Comparison of ENCODE assay signal across 8 cellular contexts in genomic region chr7:56105508-56105907, GRCh38. TPM values are rescaled to one million over a fixed set of nuclear protein-coding genes. Genes with fewer than 3 reads are reported as not detected.
DNase-seq lines count a peak whose midpoint lies in the region; ATAC-seq and TF ChIP-seq lines count a peak whose summit lies in the region.

No MANE protein-coding gene starts in this region.

- peak overlapping the region in 1 of 2 donors; percentile 93 for H3K27ac ChIP-seq in ovary

- peak overlapping the region; percentile 90 for H3K4me3 Mint-ChIP-seq in activated CD4-positive, alpha-beta T cell treated with anti-CD3 and anti-CD28 coated beads for 36 hours
- H3K4me3 Mint-ChIP-seq in activated CD4-positive, alpha-beta T cell treated with anti-CD3 and anti-CD28 coated beads, Interleukin-2, amount 10 ng/mL, durations not matched to agents 24 days and 14 days, result peak overlapping the region; percentile 95

- TF ChIP-seq POLR2A in ovary (IDR thresholded peaks at IDR 0.05), result no peak

- CTCF ChIA-PET in activated CD4-positive, alpha-beta T cell treated with anti-CD3 and anti-CD28 coated beads for 36 hours (lab: Charles Lee), result interaction anchor here (1.0 to 1.5 kb wide), 4 partner anchors 31 to 140 kb away, joined by 3 to 6 read pairs (median 4); partner anchors contain the start of gene SUMF2

- peak; percentile 56 for DNase-seq in activated CD4-positive, alpha-beta T cell treated with anti-CD3 and anti-CD28 coated beads for 36 hours
- no peak for DNase-seq in activated CD4-positive, alpha-beta T cell treated with anti-CD3 and anti-CD28 coated beads for 1 hour
- DNase-seq in LHCN-M2 (ENCODE audit: low read depth) (peak; percentile 74), fibroblast of mammary gland (ENCODE audit: low read depth) (peak; percentile 93), ovary (no peak), NCI-H187 treated with DMSO at 0.1 percent for 48 hours (lab: John Stamatoyannopoulos, UW) (no peak), occipital lobe (lab: John Stamatoyannopoulos, UW) (no peak)
- peak; percentile 74 for DNase-seq in activated CD4-positive, alpha-beta T cell treated with anti-CD3 and anti-CD28 coated beads, Interleukin-2, amount 10 ng/mL, durations not matched to agents 24 days and 14 days

- TF ChIP-seq CTCF in fibroblast of mammary gland (conservative IDR thresholded peaks at IDR 0.05; ENCODE audit: control insufficient read depth, insufficient read depth, low read depth, low read length), result no peak
- TF ChIP-seq CTCF in ovary (IDR thresholded peaks at IDR 0.05), result no peak

- no peaks in the 10 kb centered on the region for H3K27me3 ChIP-seq in ovary

- no peaks in the 10 kb centered on the region for H3K27me3 Mint-ChIP-seq in activated CD4-positive, alpha-beta T cell treated with anti-CD3 and anti-CD28 coated beads for 36 hours
- no peaks in the 10 kb centered on the region for H3K27me3 Mint-ChIP-seq in activated CD4-positive, alpha-beta T cell treated with anti-CD3 and anti-CD28 coated beads, Interleukin-2, amount 10 ng/mL, durations not matched to agents 24 days and 14 days

- no peaks in the 10 kb centered on the region for H3K36me3 ChIP-seq in ovary

- WGBS in ovary, 3 donors, result 13 to 19% (median 18%) methylated on average over 6 of the region's 6 CpGs

- peak overlapping the region; percentile 86 for H3K4me3 ChIP-seq in fibroblast of mammary gland (ENCODE audit: control insufficient read depth, low read depth, low read length)
- peak overlapping the region; percentile 91 for H3K4me3 ChIP-seq in ovary

- ATAC-seq in activated CD4-positive, alpha-beta T cell treated with anti-CD3 and anti-CD28 coated beads for 36 hours, result peak; percentile 35

- H3K36me3 Mint-ChIP-seq in activated CD4-positive, alpha-beta T cell treated with anti-CD3 and anti-CD28 coated beads for 36 hours (ENCODE audit: low read depth), result peaks cover 50% of the 10 kb centered on the region
- H3K36me3 Mint-ChIP-seq in activated CD4-positive, alpha-beta T cell treated with anti-CD3 and anti-CD28 coated beads, Interleukin-2, amount 10 ng/mL, durations not matched to agents 24 days and 14 days (ENCODE audit: low read depth), result peaks cover 54% of the 10 kb centered on the region

- peaks cover 4% of the 10 kb centered on the region for H3K9me3 Mint-ChIP-seq in activated CD4-positive, alpha-beta T cell treated with anti-CD3 and anti-CD28 coated beads for 36 hours (ENCODE audit: low read depth)
- H3K9me3 Mint-ChIP-seq in activated CD4-positive, alpha-beta T cell treated with anti-CD3 and anti-CD28 coated beads, Interleukin-2, amount 10 ng/mL, durations not matched to agents 24 days and 14 days, result peaks cover 11% of the 10 kb centered on the region

- peak overlapping the region; percentile 99 for H3K27ac Mint-ChIP-seq in activated CD4-positive, alpha-beta T cell treated with anti-CD3 and anti-CD28 coated beads for 36 hours
- H3K27ac Mint-ChIP-seq in activated CD4-positive, alpha-beta T cell treated with anti-CD3 and anti-CD28 coated beads, Interleukin-2, amount 10 ng/mL, durations not matched to agents 24 days and 14 days, result peak overlapping the region; percentile 98

- POLR2A ChIA-PET in activated CD4-positive, alpha-beta T cell treated with anti-CD3 and anti-CD28 coated beads for 36 hours (lab: Charles Lee), result interaction anchor here (0.6 to 0.9 kb wide), 3 partner anchors 11 to 572 kb away, joined by 3 read pairs; partner anchors contain the start of gene PSPH

- H3K4me1 ChIP-seq in ovary (ENCODE audit: insufficient read depth), result peaks cover 5% of the 10 kb centered on the region

- TF ChIP-seq EP300 in ovary (IDR thresholded peaks at IDR 0.05), result no peak

- H3K9me3 ChIP-seq in ovary, result no peaks in the 10 kb centered on the region

- intact Hi-C loops in activated CD4-positive, alpha-beta T cell treated with anti-CD3 and anti-CD28 coated beads for 36 hours (cut with DNase I, micrococcal nuclease), result loop anchor here in 1 of 2 experiments (5.0 kb wide), 2 partner anchors 153 to 218 kb away; partner anchors contain the start of genes MRPS17 and ZNF713
- intact Hi-C loops in activated CD4-positive, alpha-beta T cell treated with anti-CD3 and anti-CD28 coated beads, Interleukin-2, amount 10 ng/mL, durations not matched to agents 24 days and 14 days (cut with micrococcal nuclease), result loop anchor here (5.0 kb wide), 2 partner anchors 153 to 533 kb away; partner anchors contain the start of genes MRPS17 and VOPP1
- intact Hi-C loops in ovary (cut with DNase I), result no loop called here

- peaks cover 34% of the 10 kb centered on the region for H3K4me1 Mint-ChIP-seq in activated CD4-positive, alpha-beta T cell treated with anti-CD3 and anti-CD28 coated beads for 36 hours
- peaks cover 22% of the 10 kb centered on the region for H3K4me1 Mint-ChIP-seq in activated CD4-positive, alpha-beta T cell treated with anti-CD3 and anti-CD28 coated beads, Interleukin-2, amount 10 ng/mL, durations not matched to agents 24 days and 14 days

RNA-seq across cellular contexts. Expression of gene CHCHD2, which starts 0.8 kb away (rescaled TPM):
- total RNA-seq in activated CD4-positive, alpha-beta T cell treated with anti-CD3 and anti-CD28 coated beads for 36 hours, result 100 to 1,000 TPM; 537 to 693 TPM
- total RNA-seq in LHCN-M2 (2014; rRNA removed) (641 and 683 TPM in 2 replicates), ovary (100 to 1,000 TPM; 241 to 389 (median 282) TPM), occipital lobe (158 TPM)
- 700 TPM for polyA plus RNA-seq in LHCN-M2 (2012)
- total RNA-seq in activated CD4-positive, alpha-beta T cell treated with anti-CD3 and anti-CD28 coated beads, Interleukin-2, amount 10 ng/mL, durations not matched to agents 24 days and 14 days, result 627 and 634 TPM in 2 replicates
- polyA plus RNA-seq in ovary, result 100 to 1,000 TPM; 323 to 409 TPM

RNA-seq across cellular contexts. Expression of gene NUPR2, which starts 10.7 kb away (rescaled TPM):
- total RNA-seq in activated CD4-positive, alpha-beta T cell treated with anti-CD3 and anti-CD28 coated beads for 36 hours, result not detected
- not detected in 2 replicates for total RNA-seq in LHCN-M2 (2014; rRNA removed)
- not detected for polyA plus RNA-seq in LHCN-M2 (2012)
- total RNA-seq in activated CD4-positive, alpha-beta T cell treated with anti-CD3 and anti-CD28 coated beads, Interleukin-2, amount 10 ng/mL, durations not matched to agents 24 days and 14 days, result not detected in 2 replicates
- 1 to 10 TPM in 1 of 7 donors, not detected in 6; 7.1 TPM for total RNA-seq in ovary
- not detected for polyA plus RNA-seq in ovary
- 0.62 TPM for total RNA-seq in occipital lobe

RNA-seq across cellular contexts. Expression of gene PHKG1, which starts 12.8 kb away (rescaled TPM):
- 1 to 10 TPM; 1.2 to 1.6 TPM for total RNA-seq in activated CD4-positive, alpha-beta T cell treated with anti-CD3 and anti-CD28 coated beads for 36 hours
- total RNA-seq in LHCN-M2 (2014; rRNA removed), result 0.38 and 0.46 TPM in 2 replicates
- polyA plus RNA-seq in LHCN-M2 (2012), result 0.86 TPM
- total RNA-seq in activated CD4-positive, alpha-beta T cell treated with anti-CD3 and anti-CD28 coated beads, Interleukin-2, amount 10 ng/mL, durations not matched to agents 24 days and 14 days, result 2.8 and 5.0 TPM in 2 replicates
- total RNA-seq in ovary, result 1 to 10 TPM; 1.0 to 2.3 (median 1.1) TPM
- 1 to 10 TPM in 1 of 2 donors, under 1 TPM in 1; 0.97 to 1.2 TPM for polyA plus RNA-seq in ovary
- total RNA-seq in occipital lobe, result 3.6 TPM

RNA-seq across cellular contexts. Expression of gene SUMF2, which starts 41.4 kb away (rescaled TPM):
- 100 to 1,000 TPM; 117 to 128 TPM for total RNA-seq in activated CD4-positive, alpha-beta T cell treated with anti-CD3 and anti-CD28 coated beads for 36 hours
- total RNA-seq in LHCN-M2 (2014; rRNA removed), result 252 and 253 TPM in 2 replicates
- 201 TPM for polyA plus RNA-seq in LHCN-M2 (2012)
- total RNA-seq in activated CD4-positive, alpha-beta T cell treated with anti-CD3 and anti-CD28 coated beads, Interleukin-2, amount 10 ng/mL, durations not matched to agents 24 days and 14 days, result 154 and 161 TPM in 2 replicates
- total RNA-seq in ovary, result 100 to 1,000 TPM in 5 of 7 donors, 10 to 100 TPM in 2; 56.3 to 119 (median 105) TPM
- 100 to 1,000 TPM in 1 of 2 donors, 10 to 100 TPM in 1; 90.2 to 167 TPM for polyA plus RNA-seq in ovary
- total RNA-seq in occipital lobe, result 71.3 TPM

RNA-seq across cellular contexts. Expression of gene CCT6A, which starts 53.9 kb away (rescaled TPM):
- total RNA-seq in activated CD4-positive, alpha-beta T cell treated with anti-CD3 and anti-CD28 coated beads for 36 hours, result 100 to 1,000 TPM; 182 to 237 TPM
- 318 and 320 TPM in 2 replicates for total RNA-seq in LHCN-M2 (2014; rRNA removed)
- polyA plus RNA-seq in LHCN-M2 (2012), result 153 TPM
- 339 and 342 TPM in 2 replicates for total RNA-seq in activated CD4-positive, alpha-beta T cell treated with anti-CD3 and anti-CD28 coated beads, Interleukin-2, amount 10 ng/mL, durations not matched to agents 24 days and 14 days
- 100 to 1,000 TPM in 1 of 7 donors, 10 to 100 TPM in 6; 50.2 to 108 (median 78.3) TPM for total RNA-seq in ovary
- 100 to 1,000 TPM in 1 of 2 donors, 10 to 100 TPM in 1; 69.1 to 112 TPM for polyA plus RNA-seq in ovary
- 189 TPM for total RNA-seq in occipital lobe

Comparison
In these comparisons a context has a peak if more than half of its experiments do, and no peak if none do; other contexts are left out.
1. DNase-seq: peak in activated CD4-positive, alpha-beta T cell treated with anti-CD3 and anti-CD28 coated beads for 36 hours (single experiment), LHCN-M2 (single experiment), activated CD4-positive, alpha-beta T cell treated with anti-CD3 and anti-CD28 coated beads, Interleukin-2, amount 10 ng/mL, durations not matched to agents 24 days and 14 days (single experiment) and fibroblast of mammary gland (single experiment); none in activated CD4-positive, alpha-beta T cell treated with anti-CD3 and anti-CD28 coated beads for 1 hour (single experiment), ovary (0 of 5), NCI-H187 treated with DMSO at 0.1 percent for 48 hours (single experiment) and occipital lobe (single experiment).